Comparison of ENCODE assay signal across 2 cellular contexts in the genomic region with DNA sequence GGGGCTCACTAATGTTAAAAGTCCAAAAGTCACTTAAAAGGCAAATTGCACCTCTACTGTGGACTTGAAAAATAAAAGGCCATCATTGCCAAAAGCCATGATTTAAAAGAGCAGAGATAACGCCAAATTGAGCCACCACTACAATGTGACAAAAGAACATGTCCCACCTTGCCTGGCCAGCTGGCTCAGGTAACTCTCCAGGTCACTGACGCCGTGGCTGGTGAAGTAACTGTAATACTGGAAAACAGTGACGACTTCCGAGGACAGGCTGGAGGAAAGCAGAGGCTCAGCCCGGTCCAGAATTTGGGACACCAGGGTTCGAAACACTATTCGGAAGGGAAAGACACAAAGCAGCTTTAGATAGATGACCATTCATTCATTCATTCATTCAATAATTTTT.
TF ChIP-seq lines count a peak whose summit lies in the region.

No MANE protein-coding gene starts in this region.

TF ChIP-seq in SK-N-SH, 30 proteins besides CTCF, POLR2A, EP300 and RAD21:
- TF ChIP-seq, protein P1, sequence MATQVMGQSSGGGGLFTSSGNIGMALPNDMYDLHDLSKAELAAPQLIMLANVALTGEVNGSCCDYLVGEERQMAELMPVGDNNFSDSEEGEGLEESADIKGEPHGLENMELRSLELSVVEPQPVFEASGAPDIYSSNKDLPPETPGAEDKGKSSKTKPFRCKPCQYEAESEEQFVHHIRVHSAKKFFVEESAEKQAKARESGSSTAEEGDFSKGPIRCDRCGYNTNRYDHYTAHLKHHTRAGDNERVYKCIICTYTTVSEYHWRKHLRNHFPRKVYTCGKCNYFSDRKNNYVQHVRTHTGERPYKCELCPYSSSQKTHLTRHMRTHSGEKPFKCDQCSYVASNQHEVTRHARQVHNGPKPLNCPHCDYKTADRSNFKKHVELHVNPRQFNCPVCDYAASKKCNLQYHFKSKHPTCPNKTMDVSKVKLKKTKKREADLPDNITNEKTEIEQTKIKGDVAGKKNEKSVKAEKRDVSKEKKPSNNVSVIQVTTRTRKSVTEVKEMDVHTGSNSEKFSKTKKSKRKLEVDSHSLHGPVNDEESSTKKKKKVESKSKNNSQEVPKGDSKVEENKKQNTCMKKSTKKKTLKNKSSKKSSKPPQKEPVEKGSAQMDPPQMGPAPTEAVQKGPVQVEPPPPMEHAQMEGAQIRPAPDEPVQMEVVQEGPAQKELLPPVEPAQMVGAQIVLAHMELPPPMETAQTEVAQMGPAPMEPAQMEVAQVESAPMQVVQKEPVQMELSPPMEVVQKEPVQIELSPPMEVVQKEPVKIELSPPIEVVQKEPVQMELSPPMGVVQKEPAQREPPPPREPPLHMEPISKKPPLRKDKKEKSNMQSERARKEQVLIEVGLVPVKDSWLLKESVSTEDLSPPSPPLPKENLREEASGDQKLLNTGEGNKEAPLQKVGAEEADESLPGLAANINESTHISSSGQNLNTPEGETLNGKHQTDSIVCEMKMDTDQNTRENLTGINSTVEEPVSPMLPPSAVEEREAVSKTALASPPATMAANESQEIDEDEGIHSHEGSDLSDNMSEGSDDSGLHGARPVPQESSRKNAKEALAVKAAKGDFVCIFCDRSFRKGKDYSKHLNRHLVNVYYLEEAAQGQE (IDR thresholded peaks at IDR 0.05; ENCODE audit: low read depth, low read length) = no peak
- TF ChIP-seq SMC3 (IDR thresholded peaks at IDR 0.05; ENCODE audit: low read depth, low read length) (no peak), NRF1 (IDR thresholded peaks at IDR 0.05; ENCODE audit: low read depth, low read length) (no peak), MEF2A (IDR thresholded peaks at IDR 0.05; ENCODE audit: borderline replicate concordance, low read depth) (no peak), IRF3 (IDR thresholded peaks at IDR 0.05; ENCODE audit: low read depth, low read length) (no peak), ELF1 (IDR thresholded peaks at IDR 0.05) (no peak), TAF1 (IDR thresholded peaks at IDR 0.05; ENCODE audit: borderline replicate concordance, low read depth, low read length) (no peak)

TF ChIP-seq in SK-N-SH treated with all-trans-retinoic acid at 6 μM for 48 hours, 23 proteins besides CTCF, POLR2A, EP300 and RAD21:
- TF ChIP-seq ARNTL (CRISPR knock-in tag; IDR thresholded peaks at IDR 0.05; ENCODE audit: borderline replicate concordance, low read depth) = no peak
- no peak for TF ChIP-seq ZFP3 (CRISPR knock-in tag; IDR thresholded peaks at IDR 0.05)
- no peak for TF ChIP-seq TCF4 (CRISPR knock-in tag; IDR thresholded peaks at IDR 0.05; ENCODE audit: borderline replicate concordance)
- no peak for TF ChIP-seq ZC3H10 (CRISPR knock-in tag; IDR thresholded peaks at IDR 0.05)
- TF ChIP-seq GLIS3 (CRISPR knock-in tag; IDR thresholded peaks at IDR 0.05) = no peak
- TF ChIP-seq CREB5 (CRISPR knock-in tag; IDR thresholded peaks at IDR 0.05; ENCODE audit: low read depth) = no peak
- TF ChIP-seq ISL1 (CRISPR knock-in tag; IDR thresholded peaks at IDR 0.05) = no peak
- TF ChIP-seq, protein P2, sequence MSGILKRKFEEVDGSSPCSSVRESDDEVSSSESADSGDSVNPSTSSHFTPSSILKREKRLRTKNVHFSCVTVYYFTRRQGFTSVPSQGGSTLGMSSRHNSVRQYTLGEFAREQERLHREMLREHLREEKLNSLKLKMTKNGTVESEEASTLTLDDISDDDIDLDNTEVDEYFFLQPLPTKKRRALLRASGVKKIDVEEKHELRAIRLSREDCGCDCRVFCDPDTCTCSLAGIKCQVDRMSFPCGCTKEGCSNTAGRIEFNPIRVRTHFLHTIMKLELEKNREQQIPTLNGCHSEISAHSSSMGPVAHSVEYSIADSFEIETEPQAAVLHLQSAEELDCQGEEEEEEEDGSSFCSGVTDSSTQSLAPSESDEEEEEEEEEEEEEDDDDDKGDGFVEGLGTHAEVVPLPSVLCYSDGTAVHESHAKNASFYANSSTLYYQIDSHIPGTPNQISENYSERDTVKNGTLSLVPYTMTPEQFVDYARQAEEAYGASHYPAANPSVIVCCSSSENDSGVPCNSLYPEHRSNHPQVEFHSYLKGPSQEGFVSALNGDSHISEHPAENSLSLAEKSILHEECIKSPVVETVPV (CRISPR knock-in tag; IDR thresholded peaks at IDR 0.05) = no peak
- TF ChIP-seq ESRRG (CRISPR knock-in tag; IDR thresholded peaks at IDR 0.05) = no peak
- TF ChIP-seq SNAI2 (CRISPR knock-in tag; IDR thresholded peaks at IDR 0.05) = no peak
- TF ChIP-seq ZNF565 (CRISPR knock-in tag; conservative IDR thresholded peaks at IDR 0.05; ENCODE audit: low read depth) = no peak
- TF ChIP-seq ZFP30 (CRISPR knock-in tag; IDR thresholded peaks at IDR 0.05) = no peak
- TF ChIP-seq, protein P3, sequence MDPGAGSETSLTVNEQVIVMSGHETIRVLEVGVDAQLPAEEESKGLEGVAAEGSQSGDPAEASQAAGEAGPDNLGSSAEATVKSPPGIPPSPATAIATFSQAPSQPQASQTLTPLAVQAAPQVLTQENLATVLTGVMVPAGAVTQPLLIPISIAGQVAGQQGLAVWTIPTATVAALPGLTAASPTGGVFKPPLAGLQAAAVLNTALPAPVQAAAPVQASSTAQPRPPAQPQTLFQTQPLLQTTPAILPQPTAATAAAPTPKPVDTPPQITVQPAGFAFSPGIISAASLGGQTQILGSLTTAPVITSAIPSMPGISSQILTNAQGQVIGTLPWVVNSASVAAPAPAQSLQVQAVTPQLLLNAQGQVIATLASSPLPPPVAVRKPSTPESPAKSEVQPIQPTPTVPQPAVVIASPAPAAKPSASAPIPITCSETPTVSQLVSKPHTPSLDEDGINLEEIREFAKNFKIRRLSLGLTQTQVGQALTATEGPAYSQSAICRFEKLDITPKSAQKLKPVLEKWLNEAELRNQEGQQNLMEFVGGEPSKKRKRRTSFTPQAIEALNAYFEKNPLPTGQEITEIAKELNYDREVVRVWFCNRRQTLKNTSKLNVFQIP (CRISPR knock-in tag; IDR thresholded peaks at IDR 0.05; ENCODE audit: borderline replicate concordance, low read depth) = no peak
